ENCODE assay signal across 1 cellular context in the genomic region with DNA sequence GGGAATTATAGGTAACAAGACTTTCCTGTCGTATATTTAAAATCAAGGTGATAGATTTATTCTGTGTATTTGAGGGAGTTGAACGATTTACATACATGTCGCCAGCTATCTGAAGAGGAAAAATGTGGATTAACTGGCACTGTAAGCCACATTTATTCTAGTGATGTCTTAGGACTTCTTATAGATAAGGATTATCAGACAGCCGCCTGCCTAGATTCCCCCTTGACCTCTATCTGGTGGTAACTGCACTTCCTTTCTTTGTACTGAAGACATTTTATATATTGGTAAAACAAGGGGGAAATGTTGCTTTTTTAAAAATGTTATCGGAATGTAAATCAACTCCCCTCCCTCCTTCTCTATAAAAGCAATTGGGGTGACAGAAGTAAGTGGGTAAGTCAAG.
TF ChIP-seq lines count a peak whose summit lies in the region.

No MANE protein-coding gene starts in this region.

TF ChIP-seq in K562, 482 proteins besides CTCF, POLR2A, EP300 and RAD21 (continued from another document):
- TF ChIP-seq ILK (tag; IDR thresholded peaks at IDR 0.05; ENCODE audit: borderline replicate concordance, low read depth) (no peak), SRSF1 (IDR thresholded peaks at IDR 0.05; ENCODE audit: low read depth, low read length) (no peak), NR2C1 (IDR thresholded peaks at IDR 0.05) (peak; percentile 56; the same call in 1 of the 2 replicates), NR2C1 (tag; IDR thresholded peaks at IDR 0.05) (peak; percentile 50), ETV6 (IDR thresholded peaks at IDR 0.05; ENCODE audit: borderline replicate concordance in 1 of 2, low read depth in 2 of 2, low read length in 1 of 2) (no peak), ETV6 (CRISPR knock-in tag; IDR thresholded peaks at IDR 0.05; ENCODE audit: borderline replicate concordance) (no peak), ESRRB (CRISPR knock-in tag; IDR thresholded peaks at IDR 0.05; ENCODE audit: borderline replicate concordance) (no peak), ZNF174 (CRISPR knock-in tag; IDR thresholded peaks at IDR 0.05) (no peak), ZNF696 (CRISPR knock-in tag; conservative IDR thresholded peaks at IDR 0.05) (no peak), CBFB (CRISPR knock-in tag; IDR thresholded peaks at IDR 0.05) (no peak), FOSL1 (tag; conservative IDR thresholded peaks at IDR 0.05) (no peak), FOXP1 (CRISPR knock-in tag; IDR thresholded peaks at IDR 0.05) (no peak), CBX5 (IDR thresholded peaks at IDR 0.05; ENCODE audit: borderline replicate concordance, low read depth) (no peak), ZNF165 (CRISPR knock-in tag; IDR thresholded peaks at IDR 0.05; ENCODE audit: borderline replicate concordance) (no peak), NCOA1 (IDR thresholded peaks at IDR 0.05; ENCODE audit: low read depth) (no peak), GATAD2B (IDR thresholded peaks at IDR 0.05; ENCODE audit: borderline replicate concordance) (no peak)
- TF ChIP-seq, protein P1, sequence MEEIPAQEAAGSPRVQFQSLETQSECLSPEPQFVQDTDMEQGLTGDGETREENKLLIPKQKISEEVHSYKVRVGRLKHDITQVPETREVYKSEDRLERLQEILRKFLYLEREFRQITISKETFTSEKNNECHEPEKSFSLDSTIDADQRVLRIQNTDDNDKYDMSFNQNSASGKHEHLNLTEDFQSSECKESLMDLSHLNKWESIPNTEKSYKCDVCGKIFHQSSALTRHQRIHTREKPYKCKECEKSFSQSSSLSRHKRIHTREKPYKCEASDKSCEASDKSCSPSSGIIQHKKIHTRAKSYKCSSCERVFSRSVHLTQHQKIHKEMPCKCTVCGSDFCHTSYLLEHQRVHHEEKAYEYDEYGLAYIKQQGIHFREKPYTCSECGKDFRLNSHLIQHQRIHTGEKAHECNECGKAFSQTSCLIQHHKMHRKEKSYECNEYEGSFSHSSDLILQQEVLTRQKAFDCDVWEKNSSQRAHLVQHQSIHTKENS (CRISPR knock-in tag; IDR thresholded peaks at IDR 0.05), result no peak
- TF ChIP-seq, protein P2, sequence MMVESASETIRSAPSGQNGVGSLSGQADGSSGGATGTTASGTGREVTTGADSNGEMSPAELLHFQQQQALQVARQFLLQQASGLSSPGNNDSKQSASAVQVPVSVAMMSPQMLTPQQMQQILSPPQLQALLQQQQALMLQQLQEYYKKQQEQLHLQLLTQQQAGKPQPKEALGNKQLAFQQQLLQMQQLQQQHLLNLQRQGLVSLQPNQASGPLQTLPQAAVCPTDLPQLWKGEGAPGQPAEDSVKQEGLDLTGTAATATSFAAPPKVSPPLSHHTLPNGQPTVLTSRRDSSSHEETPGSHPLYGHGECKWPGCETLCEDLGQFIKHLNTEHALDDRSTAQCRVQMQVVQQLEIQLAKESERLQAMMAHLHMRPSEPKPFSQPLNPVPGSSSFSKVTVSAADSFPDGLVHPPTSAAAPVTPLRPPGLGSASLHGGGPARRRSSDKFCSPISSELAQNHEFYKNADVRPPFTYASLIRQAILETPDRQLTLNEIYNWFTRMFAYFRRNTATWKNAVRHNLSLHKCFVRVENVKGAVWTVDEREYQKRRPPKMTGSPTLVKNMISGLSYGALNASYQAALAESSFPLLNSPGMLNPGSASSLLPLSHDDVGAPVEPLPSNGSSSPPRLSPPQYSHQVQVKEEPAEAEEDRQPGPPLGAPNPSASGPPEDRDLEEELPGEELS (CRISPR knock-in tag; IDR thresholded peaks at IDR 0.05; ENCODE audit: borderline replicate concordance), result no peak
- TF ChIP-seq, protein P3, sequence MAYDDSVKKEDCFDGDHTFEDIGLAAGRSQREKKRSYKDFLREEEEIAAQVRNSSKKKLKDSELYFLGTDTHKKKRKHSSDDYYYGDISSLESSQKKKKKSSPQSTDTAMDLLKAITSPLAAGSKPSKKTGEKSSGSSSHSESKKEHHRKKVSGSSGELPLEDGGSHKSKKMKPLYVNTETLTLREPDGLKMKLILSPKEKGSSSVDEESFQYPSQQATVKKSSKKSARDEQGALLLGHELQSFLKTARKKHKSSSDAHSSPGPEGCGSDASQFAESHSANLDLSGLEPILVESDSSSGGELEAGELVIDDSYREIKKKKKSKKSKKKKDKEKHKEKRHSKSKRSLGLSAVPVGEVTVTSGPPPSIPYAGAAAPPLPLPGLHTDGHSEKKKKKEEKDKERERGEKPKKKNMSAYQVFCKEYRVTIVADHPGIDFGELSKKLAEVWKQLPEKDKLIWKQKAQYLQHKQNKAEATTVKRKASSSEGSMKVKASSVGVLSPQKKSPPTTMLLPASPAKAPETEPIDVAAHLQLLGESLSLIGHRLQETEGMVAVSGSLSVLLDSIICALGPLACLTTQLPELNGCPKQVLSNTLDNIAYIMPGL (CRISPR knock-in tag; IDR thresholded peaks at IDR 0.05), result no peak
- TF ChIP-seq, protein P4, sequence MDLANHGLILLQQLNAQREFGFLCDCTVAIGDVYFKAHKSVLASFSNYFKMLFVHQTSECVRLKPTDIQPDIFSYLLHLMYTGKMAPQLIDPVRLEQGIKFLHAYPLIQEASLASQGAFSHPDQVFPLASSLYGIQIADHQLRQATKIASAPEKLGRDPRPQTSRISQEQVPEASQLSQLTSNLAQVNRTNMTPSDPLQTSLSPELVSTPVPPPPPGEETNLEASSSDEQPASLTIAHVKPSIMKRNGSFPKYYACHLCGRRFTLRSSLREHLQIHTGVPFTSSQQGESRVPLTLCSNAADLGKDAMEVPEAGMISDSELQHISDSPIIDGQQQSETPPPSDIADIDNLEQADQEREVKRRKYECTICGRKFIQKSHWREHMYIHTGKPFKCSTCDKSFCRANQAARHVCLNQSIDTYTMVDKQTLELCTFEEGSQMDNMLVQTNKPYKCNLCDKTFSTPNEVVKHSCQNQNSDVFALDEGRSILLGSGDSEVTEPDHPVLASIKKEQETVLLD (IDR thresholded peaks at IDR 0.05), result no peak
- TF ChIP-seq, protein P5, sequence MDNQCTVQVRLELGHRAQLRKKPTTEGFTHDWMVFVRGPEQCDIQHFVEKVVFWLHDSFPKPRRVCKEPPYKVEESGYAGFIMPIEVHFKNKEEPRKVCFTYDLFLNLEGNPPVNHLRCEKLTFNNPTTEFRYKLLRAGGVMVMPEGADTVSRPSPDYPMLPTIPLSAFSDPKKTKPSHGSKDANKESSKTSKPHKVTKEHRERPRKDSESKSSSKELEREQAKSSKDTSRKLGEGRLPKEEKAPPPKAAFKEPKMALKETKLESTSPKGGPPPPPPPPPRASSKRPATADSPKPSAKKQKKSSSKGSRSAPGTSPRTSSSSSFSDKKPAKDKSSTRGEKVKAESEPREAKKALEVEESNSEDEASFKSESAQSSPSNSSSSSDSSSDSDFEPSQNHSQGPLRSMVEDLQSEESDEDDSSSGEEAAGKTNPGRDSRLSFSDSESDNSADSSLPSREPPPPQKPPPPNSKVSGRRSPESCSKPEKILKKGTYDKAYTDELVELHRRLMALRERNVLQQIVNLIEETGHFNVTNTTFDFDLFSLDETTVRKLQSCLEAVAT (IDR thresholded peaks at IDR 0.05), result no peak
- TF ChIP-seq, protein P6, sequence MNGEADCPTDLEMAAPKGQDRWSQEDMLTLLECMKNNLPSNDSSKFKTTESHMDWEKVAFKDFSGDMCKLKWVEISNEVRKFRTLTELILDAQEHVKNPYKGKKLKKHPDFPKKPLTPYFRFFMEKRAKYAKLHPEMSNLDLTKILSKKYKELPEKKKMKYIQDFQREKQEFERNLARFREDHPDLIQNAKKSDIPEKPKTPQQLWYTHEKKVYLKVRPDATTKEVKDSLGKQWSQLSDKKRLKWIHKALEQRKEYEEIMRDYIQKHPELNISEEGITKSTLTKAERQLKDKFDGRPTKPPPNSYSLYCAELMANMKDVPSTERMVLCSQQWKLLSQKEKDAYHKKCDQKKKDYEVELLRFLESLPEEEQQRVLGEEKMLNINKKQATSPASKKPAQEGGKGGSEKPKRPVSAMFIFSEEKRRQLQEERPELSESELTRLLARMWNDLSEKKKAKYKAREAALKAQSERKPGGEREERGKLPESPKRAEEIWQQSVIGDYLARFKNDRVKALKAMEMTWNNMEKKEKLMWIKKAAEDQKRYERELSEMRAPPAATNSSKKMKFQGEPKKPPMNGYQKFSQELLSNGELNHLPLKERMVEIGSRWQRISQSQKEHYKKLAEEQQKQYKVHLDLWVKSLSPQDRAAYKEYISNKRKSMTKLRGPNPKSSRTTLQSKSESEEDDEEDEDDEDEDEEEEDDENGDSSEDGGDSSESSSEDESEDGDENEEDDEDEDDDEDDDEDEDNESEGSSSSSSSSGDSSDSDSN (IDR thresholded peaks at IDR 0.05; ENCODE audit: borderline replicate concordance in 1 of 2, low read depth in 2 of 2, low read length in 2 of 2), result no peak
- TF ChIP-seq, protein P7, sequence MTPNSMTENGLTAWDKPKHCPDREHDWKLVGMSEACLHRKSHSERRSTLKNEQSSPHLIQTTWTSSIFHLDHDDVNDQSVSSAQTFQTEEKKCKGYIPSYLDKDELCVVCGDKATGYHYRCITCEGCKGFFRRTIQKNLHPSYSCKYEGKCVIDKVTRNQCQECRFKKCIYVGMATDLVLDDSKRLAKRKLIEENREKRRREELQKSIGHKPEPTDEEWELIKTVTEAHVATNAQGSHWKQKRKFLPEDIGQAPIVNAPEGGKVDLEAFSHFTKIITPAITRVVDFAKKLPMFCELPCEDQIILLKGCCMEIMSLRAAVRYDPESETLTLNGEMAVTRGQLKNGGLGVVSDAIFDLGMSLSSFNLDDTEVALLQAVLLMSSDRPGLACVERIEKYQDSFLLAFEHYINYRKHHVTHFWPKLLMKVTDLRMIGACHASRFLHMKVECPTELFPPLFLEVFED (CRISPR knock-in tag; conservative IDR thresholded peaks at IDR 0.05), result no peak
